ENCODE assay signal across 10 cellular contexts in genomic region chr6:26538936-26539615, GRCh38. TPM values are rescaled to one million over a fixed set of nuclear protein-coding genes. Genes with fewer than 3 reads are reported as not detected.
DNase-seq lines count a peak whose midpoint lies in the region; TF ChIP-seq lines count a peak whose summit lies in the region.
"Had no signal": no experiment of that assay in that cellular context is flagged by ENCODE, and none has a peak within 500 bp of the region (broad histone marks: within the 10 kb centered on the region; RNA-seq: fewer than 3 reads in every experiment).

No MANE protein-coding gene starts in this region.

- peaks cover 14% of the 10 kb centered on the region; the same call in 1 of the 2 replicates for H3K36me3 ChIP-seq in OCI-LY1 (ENCODE audit: insufficient read depth, low read length)
- peaks cover 19% of the 10 kb centered on the region for H3K36me3 ChIP-seq in endodermal cell (ENCODE audit: control insufficient read depth, insufficient read depth, low read length)
- peaks cover 5% of the 10 kb centered on the region for H3K36me3 ChIP-seq in neutrophil

- H3K27me3 ChIP-seq in OCI-LY1 (ENCODE audit: insufficient read depth, low read length) (no peaks in the 10 kb centered on the region), endodermal cell (ENCODE audit: control insufficient read depth, insufficient read depth, low read length, poor library complexity, severe bottlenecking) (no peaks in the 10 kb centered on the region), neutrophil (no peaks in the 10 kb centered on the region)

- H3K4me1 Mint-ChIP-seq in endodermal cell: peaks cover 26% of the 10 kb centered on the region

- no peaks in the 10 kb centered on the region for H3K27me3 Mint-ChIP-seq in endodermal cell (ENCODE audit: insufficient read depth)

- peaks cover 18% of the 10 kb centered on the region for H3K36me3 Mint-ChIP-seq in endodermal cell (ENCODE audit: low read depth)

- H3K4me3 ChIP-seq in OCI-LY1 (ENCODE audit: low read depth, low read length, poor library complexity, severe bottlenecking) (peak overlapping the region; percentile 91), endodermal cell (ENCODE audit: low read length) (peak overlapping the region; percentile 88), neutrophil (ENCODE audit: low read depth in 1 of 2, low read length in 1 of 2) (peak overlapping the region; percentile 69 to 93)

- peaks cover 52% of the 10 kb centered on the region for H3K4me1 ChIP-seq in OCI-LY1 (ENCODE audit: insufficient read depth, low read length, severe bottlenecking)
- H3K4me1 ChIP-seq in endodermal cell (ENCODE audit: control insufficient read depth, insufficient read depth, low read length): peaks cover 2% of the 10 kb centered on the region
- H3K4me1 ChIP-seq in neutrophil (ENCODE audit: control insufficient read depth in 1 of 2, insufficient read depth in 1 of 2, low read depth in 1 of 2, low read length in 1 of 2): peaks cover 21 to 22% of the 10 kb centered on the region in 2 experiments

- 80 to 83% methylated on average over 7 to 16 of the region's 16 CpGs for WGBS in endodermal cell (ENCODE audit: insufficient coverage in 1 of 2, insufficient read length in 1 of 2), 2 experiments

- peak overlapping the region; percentile 89 for H3K4me3 Mint-ChIP-seq in endodermal cell

- H4K20me1 ChIP-seq in OCI-LY1 (ENCODE audit: insufficient read depth, low read length): no peaks in the 10 kb centered on the region

- peak overlapping the region; percentile 95 for H3K27ac ChIP-seq in OCI-LY1 (ENCODE audit: low read depth, low read length, poor library complexity, severe bottlenecking)
- H3K27ac ChIP-seq in endodermal cell (ENCODE audit: low read depth, low read length): peak overlapping the region; percentile 81
- peak overlapping the region; percentile 87 for H3K27ac ChIP-seq in neutrophil

- no peak overlapping the region for H2AFZ ChIP-seq in OCI-LY1 (ENCODE audit: low read length)

- DNase-seq in Caki2 (ENCODE audit: low read depth) (peak; percentile 26), endodermal cell (no peak), retina (no peak), NOMO-1 (lab: John Stamatoyannopoulos, UW; ENCODE audit: unreplicated experiment in 2 of 2) (no peak), NCI-H1694 treated with DMSO at 0.1 percent for 48 hours (lab: John Stamatoyannopoulos, UW) (no peak)
- DNase-seq in NK-92 treated with Interleukin-12 subunit alpha and Interleukin-12 subunit beta, amount 100 ng/mL, for 24 hours (lab: John Stamatoyannopoulos, UW): no peak

- peak overlapping the region; percentile 93 for H3K4me2 ChIP-seq in OCI-LY1 (ENCODE audit: low read length)

- H3K9me3 Mint-ChIP-seq in endodermal cell: no peaks in the 10 kb centered on the region

- TF ChIP-seq CTCF in OCI-LY1 (IDR thresholded peaks at IDR 0.05; ENCODE audit: low read length) (no peak), endodermal cell (conservative IDR thresholded peaks at IDR 0.05) (no peak), neutrophil (IDR thresholded peaks at IDR 0.05) (no peak)

- in situ Hi-C loops in Caki2 (cut with HindIII; ENCODE audit: low pct_unique_long_range_greater_than_20kb, low sequenced_read_pairs): loop anchor here (25.0 kb wide), 1 partner anchor 202 kb away; no protein-coding TSS in a partner anchor

- no peaks in the 10 kb centered on the region for H3K9me2 ChIP-seq in OCI-LY1 (ENCODE audit: low read depth, low read length)

- peak overlapping the region; percentile 92 for H3K9ac ChIP-seq in OCI-LY1 (ENCODE audit: low read length)
- peak overlapping the region; percentile 82 for H3K9ac ChIP-seq in endodermal cell (ENCODE audit: extremely low read depth, low read length, poor library complexity, severe bottlenecking)

- peak overlapping the region; percentile 98 for H3K27ac Mint-ChIP-seq in endodermal cell

- H3F3A ChIP-seq in OCI-LY1 (ENCODE audit: insufficient read depth, low read length): 0 out of 2 replicates have a peak, but pooled peaks cover 9% of the 10 kb centered on the region

- H3K9me3 ChIP-seq in OCI-LY1 (ENCODE audit: low read length) (no peaks in the 10 kb centered on the region), endodermal cell (ENCODE audit: control insufficient read depth, low read length) (no peaks in the 10 kb centered on the region), neutrophil (no peaks in the 10 kb centered on the region)

- peaks cover 24% of the 10 kb centered on the region for H3K79me2 ChIP-seq in OCI-LY1 (ENCODE audit: insufficient read depth, low read length)

RNA-seq across cellular contexts. Expression of gene HMGN4, which starts 0.9 kb away (rescaled TPM):
- total RNA-seq in Caki2 (2014; rRNA removed; shearing (Covaris generic); ENCODE audit: low replicate concordance): 136 and 165 TPM in 2 replicates
- 10 to 100 TPM; 48.8 to 79.8 TPM for total RNA-seq in endodermal cell
- 67.9 TPM for polyA plus RNA-seq in endodermal cell (2013, experiment 1 of 2)
- 65.5 TPM for polyA plus RNA-seq in endodermal cell (2013, experiment 2 of 2)

RNA-seq across cellular contexts. Expression of gene BTN1A1, which starts 39.0 kb away (rescaled TPM):
- total RNA-seq in Caki2 (2014; rRNA removed; shearing (Covaris generic); ENCODE audit: low replicate concordance): 0.47 TPM in 1 of 2 replicates, not detected in the other
- under 1 TPM in 1 of 2 donors, not detected in 1; 0.11 TPM for total RNA-seq in endodermal cell
- polyA plus RNA-seq in endodermal cell (2013, experiment 1 of 2): not detected
- polyA plus RNA-seq in endodermal cell (2013, experiment 2 of 2): not detected
- total RNA-seq: HT1080, posterior vena cava had no signal

RNA-seq across cellular contexts. Expression of gene ABT1, which starts 57.7 kb away (rescaled TPM):
- 24.0 and 36.6 TPM in 2 replicates for total RNA-seq in Caki2 (2014; rRNA removed; shearing (Covaris generic); ENCODE audit: low replicate concordance)
- 10 to 100 TPM; 19.7 to 22.6 TPM for total RNA-seq in endodermal cell
- 19.8 TPM for polyA plus RNA-seq in endodermal cell (2013, experiment 1 of 2)
- 18.5 TPM for polyA plus RNA-seq in endodermal cell (2013, experiment 2 of 2)
